ENCODE assay signal across 2 cellular contexts in the genomic region with DNA sequence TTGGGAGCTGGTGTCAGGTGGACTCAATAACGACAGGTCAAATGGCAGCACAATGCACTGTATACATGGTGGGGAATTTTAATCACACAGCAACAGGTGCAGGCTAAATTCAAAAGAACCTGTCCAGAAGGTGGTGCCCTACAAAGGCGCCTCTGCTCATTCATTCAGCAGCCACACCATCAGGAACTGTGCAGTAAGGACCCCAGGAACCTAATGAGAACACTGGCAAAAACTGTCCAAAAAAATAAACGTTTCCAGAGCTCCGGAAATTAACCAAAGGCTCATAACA.
TF ChIP-seq lines count a peak whose summit lies in the region.

No MANE protein-coding gene starts in this region.

TF ChIP-seq in GM23338, 12 proteins besides CTCF, POLR2A, EP300 and RAD21:
- TF ChIP-seq CREB1 (CRISPR knock-in tag; IDR thresholded peaks at IDR 0.05; ENCODE audit: low read depth) = no peak
- no peak for TF ChIP-seq EZH2phosphoT487 (IDR thresholded peaks at IDR 0.05; ENCODE audit: unreplicated experiment)
- TF ChIP-seq EZH2 (IDR thresholded peaks at IDR 0.05; ENCODE audit: low read depth, unreplicated experiment) = no peak
- TF ChIP-seq ZNF331 (CRISPR knock-in tag; IDR thresholded peaks at IDR 0.05; ENCODE audit: low read depth) = no peak
- TF ChIP-seq POLR2AphosphoS5 (IDR thresholded peaks at IDR 0.05; ENCODE audit: low read depth) = no peak
- TF ChIP-seq, protein P1, sequence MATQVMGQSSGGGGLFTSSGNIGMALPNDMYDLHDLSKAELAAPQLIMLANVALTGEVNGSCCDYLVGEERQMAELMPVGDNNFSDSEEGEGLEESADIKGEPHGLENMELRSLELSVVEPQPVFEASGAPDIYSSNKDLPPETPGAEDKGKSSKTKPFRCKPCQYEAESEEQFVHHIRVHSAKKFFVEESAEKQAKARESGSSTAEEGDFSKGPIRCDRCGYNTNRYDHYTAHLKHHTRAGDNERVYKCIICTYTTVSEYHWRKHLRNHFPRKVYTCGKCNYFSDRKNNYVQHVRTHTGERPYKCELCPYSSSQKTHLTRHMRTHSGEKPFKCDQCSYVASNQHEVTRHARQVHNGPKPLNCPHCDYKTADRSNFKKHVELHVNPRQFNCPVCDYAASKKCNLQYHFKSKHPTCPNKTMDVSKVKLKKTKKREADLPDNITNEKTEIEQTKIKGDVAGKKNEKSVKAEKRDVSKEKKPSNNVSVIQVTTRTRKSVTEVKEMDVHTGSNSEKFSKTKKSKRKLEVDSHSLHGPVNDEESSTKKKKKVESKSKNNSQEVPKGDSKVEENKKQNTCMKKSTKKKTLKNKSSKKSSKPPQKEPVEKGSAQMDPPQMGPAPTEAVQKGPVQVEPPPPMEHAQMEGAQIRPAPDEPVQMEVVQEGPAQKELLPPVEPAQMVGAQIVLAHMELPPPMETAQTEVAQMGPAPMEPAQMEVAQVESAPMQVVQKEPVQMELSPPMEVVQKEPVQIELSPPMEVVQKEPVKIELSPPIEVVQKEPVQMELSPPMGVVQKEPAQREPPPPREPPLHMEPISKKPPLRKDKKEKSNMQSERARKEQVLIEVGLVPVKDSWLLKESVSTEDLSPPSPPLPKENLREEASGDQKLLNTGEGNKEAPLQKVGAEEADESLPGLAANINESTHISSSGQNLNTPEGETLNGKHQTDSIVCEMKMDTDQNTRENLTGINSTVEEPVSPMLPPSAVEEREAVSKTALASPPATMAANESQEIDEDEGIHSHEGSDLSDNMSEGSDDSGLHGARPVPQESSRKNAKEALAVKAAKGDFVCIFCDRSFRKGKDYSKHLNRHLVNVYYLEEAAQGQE (IDR thresholded peaks at IDR 0.05; ENCODE audit: unreplicated experiment) = no peak
- no peak for TF ChIP-seq NANOG (IDR thresholded peaks at IDR 0.05; ENCODE audit: borderline replicate concordance)
- TF ChIP-seq JUNB (IDR thresholded peaks at IDR 0.05; ENCODE audit: unreplicated experiment) = no peak
- TF ChIP-seq, protein P2, sequence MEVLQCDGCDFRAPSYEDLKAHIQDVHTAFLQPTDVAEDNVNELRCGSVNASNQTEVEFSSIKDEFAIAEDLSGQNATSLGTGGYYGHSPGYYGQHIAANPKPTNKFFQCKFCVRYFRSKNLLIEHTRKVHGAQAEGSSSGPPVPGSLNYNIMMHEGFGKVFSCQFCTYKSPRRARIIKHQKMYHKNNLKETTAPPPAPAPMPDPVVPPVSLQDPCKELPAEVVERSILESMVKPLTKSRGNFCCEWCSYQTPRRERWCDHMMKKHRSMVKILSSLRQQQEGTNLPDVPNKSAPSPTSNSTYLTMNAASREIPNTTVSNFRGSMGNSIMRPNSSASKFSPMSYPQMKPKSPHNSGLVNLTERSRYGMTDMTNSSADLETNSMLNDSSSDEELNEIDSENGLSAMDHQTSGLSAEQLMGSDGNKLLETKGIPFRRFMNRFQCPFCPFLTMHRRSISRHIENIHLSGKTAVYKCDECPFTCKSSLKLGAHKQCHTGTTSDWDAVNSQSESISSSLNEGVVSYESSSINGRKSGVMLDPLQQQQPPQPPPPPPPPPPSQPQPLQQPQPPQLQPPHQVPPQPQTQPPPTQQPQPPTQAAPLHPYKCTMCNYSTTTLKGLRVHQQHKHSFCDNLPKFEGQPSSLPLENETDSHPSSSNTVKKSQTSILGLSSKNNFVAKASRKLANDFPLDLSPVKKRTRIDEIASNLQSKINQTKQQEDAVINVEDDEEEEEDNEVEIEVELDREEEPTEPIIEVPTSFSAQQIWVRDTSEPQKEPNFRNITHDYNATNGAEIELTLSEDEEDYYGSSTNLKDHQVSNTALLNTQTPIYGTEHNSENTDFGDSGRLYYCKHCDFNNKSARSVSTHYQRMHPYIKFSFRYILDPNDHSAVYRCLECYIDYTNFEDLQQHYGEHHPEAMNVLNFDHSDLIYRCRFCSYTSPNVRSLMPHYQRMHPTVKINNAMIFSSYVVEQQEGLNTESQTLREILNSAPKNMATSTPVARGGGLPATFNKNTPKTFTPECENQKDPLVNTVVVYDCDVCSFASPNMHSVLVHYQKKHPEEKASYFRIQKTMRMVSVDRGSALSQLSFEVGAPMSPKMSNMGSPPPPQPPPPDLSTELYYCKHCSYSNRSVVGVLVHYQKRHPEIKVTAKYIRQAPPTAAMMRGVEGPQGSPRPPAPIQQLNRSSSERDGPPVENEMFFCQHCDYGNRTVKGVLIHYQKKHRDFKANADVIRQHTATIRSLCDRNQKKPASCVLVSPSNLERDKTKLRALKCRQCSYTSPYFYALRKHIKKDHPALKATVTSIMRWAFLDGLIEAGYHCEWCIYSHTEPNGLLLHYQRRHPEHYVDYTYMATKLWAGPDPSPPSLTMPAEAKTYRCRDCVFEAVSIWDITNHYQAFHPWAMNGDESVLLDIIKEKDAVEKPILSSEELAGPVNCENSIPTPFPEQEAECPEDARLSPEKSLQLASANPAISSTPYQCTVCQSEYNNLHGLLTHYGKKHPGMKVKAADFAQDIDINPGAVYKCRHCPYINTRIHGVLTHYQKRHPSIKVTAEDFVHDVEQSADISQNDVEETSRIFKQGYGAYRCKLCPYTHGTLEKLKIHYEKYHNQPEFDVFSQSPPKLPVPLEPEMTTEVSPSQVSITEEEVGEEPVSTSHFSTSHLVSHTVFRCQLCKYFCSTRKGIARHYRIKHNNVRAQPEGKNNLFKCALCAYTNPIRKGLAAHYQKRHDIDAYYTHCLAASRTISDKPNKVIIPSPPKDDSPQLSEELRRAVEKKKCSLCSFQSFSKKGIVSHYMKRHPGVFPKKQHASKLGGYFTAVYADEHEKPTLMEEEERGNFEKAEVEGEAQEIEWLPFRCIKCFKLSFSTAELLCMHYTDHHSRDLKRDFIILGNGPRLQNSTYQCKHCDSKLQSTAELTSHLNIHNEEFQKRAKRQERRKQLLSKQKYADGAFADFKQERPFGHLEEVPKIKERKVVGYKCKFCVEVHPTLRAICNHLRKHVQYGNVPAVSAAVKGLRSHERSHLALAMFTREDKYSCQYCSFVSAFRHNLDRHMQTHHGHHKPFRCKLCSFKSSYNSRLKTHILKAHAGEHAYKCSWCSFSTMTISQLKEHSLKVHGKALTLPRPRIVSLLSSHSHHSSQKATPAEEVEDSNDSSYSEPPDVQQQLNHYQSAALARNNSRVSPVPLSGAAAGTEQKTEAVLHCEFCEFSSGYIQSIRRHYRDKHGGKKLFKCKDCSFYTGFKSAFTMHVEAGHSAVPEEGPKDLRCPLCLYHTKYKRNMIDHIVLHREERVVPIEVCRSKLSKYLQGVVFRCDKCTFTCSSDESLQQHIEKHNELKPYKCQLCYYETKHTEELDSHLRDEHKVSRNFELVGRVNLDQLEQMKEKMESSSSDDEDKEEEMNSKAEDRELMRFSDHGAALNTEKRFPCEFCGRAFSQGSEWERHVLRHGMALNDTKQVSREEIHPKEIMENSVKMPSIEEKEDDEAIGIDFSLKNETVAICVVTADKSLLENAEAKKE (CRISPR knock-in tag; IDR thresholded peaks at IDR 0.05) = no peak

TF ChIP-seq in IMR-90, 13 proteins besides CTCF, POLR2A, EP300 and RAD21:
- TF ChIP-seq MAZ (IDR thresholded peaks at IDR 0.05; ENCODE audit: borderline replicate concordance, low read depth, low read length) (no peak), SMC3 (IDR thresholded peaks at IDR 0.05; ENCODE audit: low read depth, low read length) (no peak), MXI1 (IDR thresholded peaks at IDR 0.05; ENCODE audit: borderline replicate concordance, low read depth, low read length) (no peak), RFX5 (IDR thresholded peaks at IDR 0.05; ENCODE audit: low read depth, low read length) (no peak)
